ENCODE assay signal across 9 cellular contexts in the genomic region with DNA sequence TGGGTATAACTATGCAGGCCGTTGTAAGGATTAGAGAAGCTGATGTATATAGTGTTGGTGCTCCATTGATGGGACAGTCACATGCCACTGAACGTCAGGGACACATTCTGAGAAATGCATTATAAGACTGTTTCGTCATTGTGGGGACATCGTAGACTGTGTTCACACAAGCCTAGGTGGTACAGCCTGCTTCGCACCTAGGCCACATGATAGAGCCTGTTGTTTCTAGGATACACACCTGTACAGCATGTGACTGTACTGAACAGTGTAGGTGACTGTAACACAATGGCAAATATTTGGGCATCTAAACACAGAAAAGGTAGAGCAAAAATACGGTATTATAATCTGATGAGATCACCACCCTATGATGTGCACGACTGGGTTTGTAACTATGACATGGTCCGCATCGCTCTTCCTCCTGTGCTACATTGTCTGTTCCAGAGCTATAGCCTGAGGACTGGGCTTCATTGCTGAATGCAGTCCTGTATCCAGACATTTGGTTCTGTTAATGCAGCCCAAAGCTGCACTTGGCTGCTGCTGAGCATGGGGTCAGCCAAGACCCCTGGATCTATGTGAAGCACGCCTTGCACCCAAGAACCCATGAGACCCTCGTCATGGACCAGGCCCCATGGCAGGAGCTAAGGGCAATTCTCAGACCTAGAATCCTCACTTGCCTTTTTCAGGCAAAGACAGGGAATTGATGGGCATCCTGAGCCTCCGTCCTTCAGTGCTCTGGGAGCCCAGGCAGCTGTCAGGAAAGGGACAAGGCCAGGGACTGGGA. TPM values are rescaled to one million over a fixed set of nuclear protein-coding genes. Genes with fewer than 3 reads are reported as not detected.
"Had no signal": no experiment of that assay in that cellular context is flagged by ENCODE, and none has a peak within 500 bp of the region (broad histone marks: within the 10 kb centered on the region; RNA-seq: fewer than 3 reads in every experiment).

No MANE protein-coding gene starts in this region.

- H3K27ac Mint-ChIP-seq: activated CD4-positive, alpha-beta memory T cell treated with anti-CD3 and anti-CD28 coated beads, Interleukin-2, amount 10 ng/mL, durations not matched to agents 7 days and 5 days; activated naive CD4-positive, alpha-beta T cell treated with anti-CD3 and anti-CD28 coated beads, Interleukin-2, amount 50 U/mL, for 72 hours; naive thymus-derived CD4-positive, alpha-beta T cell; stimulated activated memory B cell treated with anti-CD40 and anti-IgM and Interleukin-4, amounts not matched to agents 10 μg/mL and 1 μg/mL and 100 μg/mL, for 72 hours had no signal

- H3K4me1 ChIP-seq: parathyroid adenoma had no signal

- H3K27ac ChIP-seq: cardiac muscle cell, parathyroid adenoma had no signal

- H2AFZ ChIP-seq: parathyroid adenoma had no signal

- H3K4me3 ChIP-seq: cardiac muscle cell, smooth muscle cell had no signal

- H3K9me3 Mint-ChIP-seq: activated CD4-positive, alpha-beta memory T cell treated with anti-CD3 and anti-CD28 coated beads, Interleukin-2, amount 10 ng/mL, durations not matched to agents 7 days and 5 days; activated naive CD4-positive, alpha-beta T cell treated with anti-CD3 and anti-CD28 coated beads, Interleukin-2, amount 50 U/mL, for 72 hours; dendritic cell treated with granulocyte-macrophage colony-stimulating factor and Interleukin-4, amounts not matched to agents 40 ng/mL and 50 ng/mL, for 4 days; stimulated activated memory B cell treated with anti-CD40 and anti-IgM and Interleukin-4, amounts not matched to agents 10 μg/mL and 1 μg/mL and 100 μg/mL, for 72 hours had no signal

- DNase-seq: activated gamma-delta T cell had no signal

- H3K4me1 Mint-ChIP-seq: activated CD4-positive, alpha-beta memory T cell treated with anti-CD3 and anti-CD28 coated beads, Interleukin-2, amount 10 ng/mL, durations not matched to agents 7 days and 5 days; stimulated activated memory B cell treated with anti-CD40 and anti-IgM and Interleukin-4, amounts not matched to agents 10 μg/mL and 1 μg/mL and 100 μg/mL, for 72 hours had no signal

- H3K4me3 Mint-ChIP-seq: activated CD4-positive, alpha-beta memory T cell treated with anti-CD3 and anti-CD28 coated beads, Interleukin-2, amount 10 ng/mL, durations not matched to agents 7 days and 5 days; dendritic cell treated with granulocyte-macrophage colony-stimulating factor and Interleukin-4, amounts not matched to agents 40 ng/mL and 50 ng/mL, for 4 days; naive thymus-derived CD4-positive, alpha-beta T cell; stimulated activated memory B cell treated with anti-CD40 and anti-IgM and Interleukin-4, amounts not matched to agents 10 μg/mL and 1 μg/mL and 100 μg/mL, for 72 hours had no signal

- H3K4me2 ChIP-seq: smooth muscle cell had no signal

- H3K36me3 Mint-ChIP-seq: activated naive CD4-positive, alpha-beta T cell treated with anti-CD3 and anti-CD28 coated beads, Interleukin-2, amount 50 U/mL, for 72 hours; stimulated activated memory B cell treated with anti-CD40 and anti-IgM and Interleukin-4, amounts not matched to agents 10 μg/mL and 1 μg/mL and 100 μg/mL, for 72 hours had no signal

- H3K9ac ChIP-seq: parathyroid adenoma had no signal

- H3K36me3 ChIP-seq: cardiac muscle cell had no signal

RNA-seq across cellular contexts. Expression of gene THY1, which starts 51.1 kb away (rescaled TPM):
- total RNA-seq: activated naive CD4-positive, alpha-beta T cell treated with anti-CD3 and anti-CD28 coated beads, Interleukin-2, amount 50 U/mL, for 72 hours had no signal
- polyA plus RNA-seq: naive thymus-derived CD4-positive, alpha-beta T cell had no signal
